In the genomic region with DNA sequence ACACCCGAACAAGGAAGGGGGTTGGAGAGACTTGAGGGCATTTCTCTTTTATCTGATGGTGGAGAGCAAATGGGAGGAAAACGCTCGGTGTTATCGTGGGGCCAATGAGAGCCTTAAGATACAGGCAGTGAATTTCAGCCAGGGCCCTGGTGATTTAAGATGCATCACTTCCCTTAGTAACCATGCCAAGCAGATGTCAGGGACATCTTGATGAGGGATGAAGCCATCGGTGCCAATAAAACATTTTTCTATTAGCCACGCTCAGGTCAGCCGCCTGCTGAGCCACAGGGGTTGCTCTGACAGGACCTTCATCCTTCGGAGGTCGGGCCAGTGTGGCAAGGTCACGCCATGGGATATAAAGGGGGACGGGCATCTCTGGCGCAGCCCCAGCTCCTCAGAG, we compare ENCODE assay signal across 24 cellular contexts.
"Had no signal": no experiment of that assay in that cellular context is flagged by ENCODE, and none has a peak within 500 bp of the region (broad histone marks: within the 10 kb centered on the region; RNA-seq: fewer than 3 reads in every experiment).

No MANE protein-coding gene starts in this region.

- H3K4me3 ChIP-seq: lower lobe of right lung, mucosa of descending colon, neural progenitor cell, sigmoid colon had no signal

- H3K36me3 ChIP-seq: lower lobe of right lung, neural progenitor cell, sigmoid colon, WERI-Rb-1 had no signal

- H3K4me1 ChIP-seq: lower lobe of right lung, sigmoid colon had no signal

- ATAC-seq: activated CD8-positive, alpha-beta memory T cell treated with anti-CD3 and anti-CD28 coated beads, Interleukin-2, amount 10 ng/mL, durations not matched to agents 7 days and 5 days; activated CD8-positive, alpha-beta T cell treated with anti-CD3 and anti-CD28 coated beads for 36 hours; left lobe of liver; lower lobe of right lung; mucosa of descending colon; naive thymus-derived CD8-positive, alpha-beta T cell; stimulated activated naive B cell treated with anti-CD40 and anti-IgM and Interleukin-4, amounts not matched to agents 10 μg/mL and 1 μg/mL and 100 μg/mL, for 72 hours had no signal

- DNase-seq: activated CD4-positive, alpha-beta T cell treated with anti-CD3 and anti-CD28 coated beads, Interleukin-2, amount 10 ng/mL, durations not matched to agents 7 days and 5 days; activated CD4-positive, CD25-positive, alpha-beta regulatory T cell treated with anti-CD3 and anti-CD28 coated beads, Interleukin-2, amount 50 U/mL, for 72 hours; activated CD8-positive, alpha-beta memory T cell treated with anti-CD3 and anti-CD28 coated beads, Interleukin-2, amount 10 ng/mL, durations not matched to agents 7 days and 5 days; activated CD8-positive, alpha-beta T cell treated with anti-CD3 and anti-CD28 coated beads for 36 hours; activated gamma-delta T cell treated with Interleukin-2 at 50 U/mL for 16 hours; activated T-cell treated with anti-CD3 and anti-CD28 coated beads for 4 hours; aorta; effector CD4-positive, alpha-beta T cell; erythroblast; foreskin melanocyte; immature natural killer cell; lower lobe of right lung; mesendoderm; mucosa of descending colon; naive thymus-derived CD8-positive, alpha-beta T cell; retina; sigmoid colon; stimulated activated CD4-positive, alpha-beta T cell treated with anti-CD3 and anti-CD28 coated beads, Interleukin-2, amount 100 ng/mL, for 48 hours; stimulated activated CD8-positive, alpha-beta memory T cell treated with anti-CD3 and anti-CD28 coated beads, Interleukin-4, amount 100 ng/mL, for 48 hours; stimulated activated naive B cell treated with anti-CD40 and anti-IgM and Interleukin-4, amounts not matched to agents 10 μg/mL and 1 μg/mL and 100 μg/mL, for 72 hours; T1000; WERI-Rb-1 had no signal

- H3K9me3 ChIP-seq: lower lobe of right lung, mucosa of descending colon, sigmoid colon had no signal

- H3K27ac ChIP-seq: lower lobe of right lung, neural progenitor cell, sigmoid colon, WERI-Rb-1 had no signal

- H3K27me3 ChIP-seq: neural progenitor cell, sigmoid colon had no signal
